In genomic region chr17:19897108-19897854, GRCh38 we compare ENCODE assay signal across 11 cellular contexts. TPM values are rescaled to one million over a fixed set of nuclear protein-coding genes. Genes with fewer than 3 reads are reported as not detected.
DNase-seq lines count a peak whose midpoint lies in the region; ATAC-seq and TF ChIP-seq lines count a peak whose summit lies in the region.
"Had no signal": no experiment of that assay in that cellular context is flagged by ENCODE, and none has a peak within 500 bp of the region (broad histone marks: within the 10 kb centered on the region; RNA-seq: fewer than 3 reads in every experiment).

No MANE protein-coding gene starts in this region.

- H3K36me3 ChIP-seq in vagina, result no peaks in the 10 kb centered on the region

- peak; percentile 73 for ATAC-seq in Right ventricle myocardium superior (ENCODE audit: poor library complexity)
- no peak for ATAC-seq in HG03280 (IDR thresholded peaks at IDR 0.05; ENCODE audit: unreplicated experiment)

- no peaks in the 10 kb centered on the region for H3K9me3 ChIP-seq in vagina
- H3K9me3 ChIP-seq: esophagus squamous epithelium had no signal

- H3K4me3 ChIP-seq in vagina, result no peak overlapping the region
- H3K4me3 ChIP-seq: esophagus squamous epithelium had no signal

- peaks cover 19% of the 10 kb centered on the region for H3K4me1 ChIP-seq in vagina

- H3K27ac ChIP-seq in vagina, result peak overlapping the region; percentile 27
- H3K27ac ChIP-seq: esophagus squamous epithelium had no signal

- TF ChIP-seq POLR2A in vagina (IDR thresholded peaks at IDR 0.05), result no peak

- intact Hi-C loops in Right ventricle myocardium superior (cut with DNase I), result no loop called here
- intact Hi-C loops in cardiac septum (cut with DNase I), result no loop called here
- intact Hi-C loops in vagina (cut with DNase I), result no loop called here

- no peak for TF ChIP-seq CTCF in vagina (IDR thresholded peaks at IDR 0.05)

- H3K27me3 ChIP-seq in vagina, result no peaks in the 10 kb centered on the region
- H3K27me3 ChIP-seq: esophagus squamous epithelium had no signal

- peak; percentile 68 for DNase-seq in Right ventricle myocardium superior
- DNase-seq in cardiac septum (ENCODE audit: low spot score), result no peak
- peak; percentile 36 for DNase-seq in cerebellar cortex (ENCODE audit: low spot score)
- DNase-seq in mesenteric fat pad (ENCODE audit: low spot score), result peak; percentile 51
- DNase-seq in vagina (ENCODE audit: extremely low spot score in 2 of 2), result no peak
- no peak for DNase-seq in COLO829 (ENCODE audit: low spot score)
- no peak for DNase-seq in putamen (ENCODE audit: low spot score)
- DNase-seq: activated B cell treated with CpG ODN at 0.5 μM for 24 hours, esophagus squamous epithelium, NCI-H1436 treated with DMSO at 0.1 percent for 48 hours had no signal

RNA-seq across cellular contexts. Expression of gene ULK2, which starts 29.5 kb away (rescaled TPM):
- total RNA-seq in Right ventricle myocardium superior (14.6 TPM), cardiac septum (14.0 TPM), mesenteric fat pad (31.7 TPM), vagina (25.3 TPM)

Comparison
In these comparisons a context has a peak if more than half of its experiments do, and no peak if none do; other contexts are left out.
1. DNase-seq: peak in Right ventricle myocardium superior (single experiment), cerebellar cortex (single experiment) and mesenteric fat pad (single experiment); none in cardiac septum (single experiment), vagina (0 of 2), COLO829 (single experiment) and putamen (single experiment).